Comparison of ENCODE assay signal across 1 cellular context in genomic region chr6:18185624-18186023, GRCh38.
TF ChIP-seq lines count a peak whose summit lies in the region.

No MANE protein-coding gene starts in this region.

TF ChIP-seq in GM23338, 12 proteins besides CTCF, POLR2A, EP300 and RAD21 (continued from another document):
- no peak for TF ChIP-seq ETS1 (IDR thresholded peaks at IDR 0.05)
- TF ChIP-seq JUNB (IDR thresholded peaks at IDR 0.05; ENCODE audit: unreplicated experiment) = no peak
- TF ChIP-seq NANOG (IDR thresholded peaks at IDR 0.05; ENCODE audit: borderline replicate concordance) = no peak
- TF ChIP-seq ZNF114 (CRISPR knock-in tag; IDR thresholded peaks at IDR 0.05) = no peak
- no peak for TF ChIP-seq EZH2phosphoT487 (IDR thresholded peaks at IDR 0.05; ENCODE audit: unreplicated experiment)
- no peak for TF ChIP-seq EZH2 (IDR thresholded peaks at IDR 0.05; ENCODE audit: low read depth, unreplicated experiment)
- TF ChIP-seq CREB1 (CRISPR knock-in tag; IDR thresholded peaks at IDR 0.05; ENCODE audit: low read depth) = no peak
- no peak for TF ChIP-seq STAT1 (IDR thresholded peaks at IDR 0.05; ENCODE audit: unreplicated experiment)
- no peak for TF ChIP-seq ZNF462 (CRISPR knock-in tag; IDR thresholded peaks at IDR 0.05)
- no peak for TF ChIP-seq POLR2AphosphoS5 (IDR thresholded peaks at IDR 0.05; ENCODE audit: low read depth)
- no peak for TF ChIP-seq ZNF331 (CRISPR knock-in tag; IDR thresholded peaks at IDR 0.05; ENCODE audit: low read depth)
